ENCODE assay signal across 1 cellular context in the genomic region with DNA sequence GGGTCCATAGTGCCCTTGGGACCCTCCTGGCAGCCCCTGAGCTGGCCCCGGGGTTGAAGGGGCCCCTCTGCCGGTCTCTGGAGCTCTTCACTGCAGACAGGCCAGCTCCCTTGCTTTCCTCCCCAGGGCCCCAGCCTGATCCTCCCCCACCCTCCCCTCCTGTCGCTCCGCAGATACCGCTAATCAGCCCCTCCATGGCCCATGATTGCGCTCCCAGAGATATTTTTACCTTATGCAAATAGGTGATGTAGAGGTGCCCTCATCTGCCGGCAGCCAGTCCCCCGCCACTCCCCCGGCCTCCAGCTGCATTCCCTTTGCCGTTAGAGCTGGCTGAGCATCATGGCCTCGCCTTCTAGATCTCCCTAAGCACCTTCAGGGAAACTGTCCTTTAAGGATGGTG.
TF ChIP-seq lines count a peak whose summit lies in the region.

No MANE protein-coding gene starts in this region.

TF ChIP-seq in K562, 482 proteins besides CTCF, POLR2A, EP300 and RAD21 (continued from another document):
- TF ChIP-seq SMAD1 (IDR thresholded peaks at IDR 0.05; ENCODE audit: low read depth, low read length, partially characterized antibody) (no peak), RBFOX2 (IDR thresholded peaks at IDR 0.05; ENCODE audit: low read depth, low read length) (no peak), GTF2E2 (tag; IDR thresholded peaks at IDR 0.05) (no peak), ZFP1 (CRISPR knock-in tag; IDR thresholded peaks at IDR 0.05) (no peak), L3MBTL2 (IDR thresholded peaks at IDR 0.05) (no peak), ZFP30 (CRISPR knock-in tag; IDR thresholded peaks at IDR 0.05; ENCODE audit: borderline replicate concordance) (no peak), ZBTB7A (IDR thresholded peaks at IDR 0.05; ENCODE audit: borderline replicate concordance, control insufficient read depth, low read depth, low read length) (peak; percentile 35; the same call in 1 of the 2 replicates), ZNF232 (CRISPR knock-in tag; IDR thresholded peaks at IDR 0.05) (no peak), HDAC3 (IDR thresholded peaks at IDR 0.05; ENCODE audit: borderline replicate concordance, partially characterized antibody) (no peak), SNIP1 (IDR thresholded peaks at IDR 0.05; ENCODE audit: low read depth) (no peak), SMC3 (conservative IDR thresholded peaks at IDR 0.05; ENCODE audit: insufficient read depth, low read depth, low read length) (no peak), ZNF785 (CRISPR knock-in tag; IDR thresholded peaks at IDR 0.05) (no peak), CEBPG (CRISPR knock-in tag; IDR thresholded peaks at IDR 0.05) (no peak), CEBPG (tag; conservative IDR thresholded peaks at IDR 0.05 in 1 of 2, IDR thresholded peaks at IDR 0.05 in 1 of 2) (no peak), LARP7 (IDR thresholded peaks at IDR 0.05) (no peak), CBFA2T3 (IDR thresholded peaks at IDR 0.05) (peak; percentile 86), ZC3H11A (IDR thresholded peaks at IDR 0.05; ENCODE audit: low read depth, low read length) (no peak), MCM2 (IDR thresholded peaks at IDR 0.05; ENCODE audit: low read depth) (no peak), RCOR1 (IDR thresholded peaks at IDR 0.05; ENCODE audit: borderline replicate concordance in 1 of 2, low read depth in 2 of 2, low read length in 2 of 2) (peak in 1 of 2 experiments; percentile 65; a peak in 1 of 4 replicates), MCM7 (IDR thresholded peaks at IDR 0.05) (no peak), NCOR1 (IDR thresholded peaks at IDR 0.05) (peak; percentile 65), CBFA2T2 (conservative IDR thresholded peaks at IDR 0.05) (peak; percentile 75), EWSR1 (IDR thresholded peaks at IDR 0.05; ENCODE audit: borderline replicate concordance, low read depth, partially characterized antibody) (no peak), YY1 (IDR thresholded peaks at IDR 0.05; ENCODE audit: borderline replicate concordance in 1 of 3, control insufficient read depth in 1 of 3, extremely low read depth in 1 of 3, insufficient read depth in 3 of 3, insufficient read length in 1 of 3, insufficient replicate concordance in 2 of 3, low read depth in 1 of 3, low read length in 2 of 3) (peak in 1 of 3 experiments; percentile 13), PML (IDR thresholded peaks at IDR 0.05; ENCODE audit: low read length) (no peak), SETDB1 (IDR thresholded peaks at IDR 0.05; ENCODE audit: low read length) (no peak), PCBP1 (IDR thresholded peaks at IDR 0.05; ENCODE audit: low read depth, low read length, poor library complexity, severe bottlenecking) (no peak), SRF (CRISPR knock-in tag; IDR thresholded peaks at IDR 0.05) (no peak), SMARCE1 (IDR thresholded peaks at IDR 0.05) (no peak), ZNF3 (CRISPR knock-in tag; IDR thresholded peaks at IDR 0.05) (no peak), BHLHE40 (IDR thresholded peaks at IDR 0.05; ENCODE audit: low read length) (no peak), CHD1 (IDR thresholded peaks at IDR 0.05; ENCODE audit: low read length) (no peak), ARHGAP35 (IDR thresholded peaks at IDR 0.05; ENCODE audit: partially characterized antibody) (no peak), TOE1 (IDR thresholded peaks at IDR 0.05; ENCODE audit: borderline replicate concordance) (no peak), TOE1 (CRISPR knock-in tag; IDR thresholded peaks at IDR 0.05; ENCODE audit: borderline replicate concordance, low read depth) (no peak), POLR2AphosphoS5 (IDR thresholded peaks at IDR 0.05; ENCODE audit: control insufficient read depth, insufficient read depth, low read depth, low read length) (peak; percentile 81; the same call in 1 of the 2 replicates), CREM (IDR thresholded peaks at IDR 0.05; ENCODE audit: low read depth) (no peak), SIRT6 (IDR thresholded peaks at IDR 0.05; ENCODE audit: low read depth, low read length) (no peak), GABPB1 (CRISPR knock-in tag; IDR thresholded peaks at IDR 0.05) (no peak), RFX7 (CRISPR knock-in tag; IDR thresholded peaks at IDR 0.05) (no peak), CCAR2 (IDR thresholded peaks at IDR 0.05; ENCODE audit: low read depth, low read length) (no peak), BRF1 (IDR thresholded peaks at IDR 0.05; ENCODE audit: borderline replicate concordance, extremely low read depth, insufficient read length) (no peak)
- TF ChIP-seq, protein P1, sequence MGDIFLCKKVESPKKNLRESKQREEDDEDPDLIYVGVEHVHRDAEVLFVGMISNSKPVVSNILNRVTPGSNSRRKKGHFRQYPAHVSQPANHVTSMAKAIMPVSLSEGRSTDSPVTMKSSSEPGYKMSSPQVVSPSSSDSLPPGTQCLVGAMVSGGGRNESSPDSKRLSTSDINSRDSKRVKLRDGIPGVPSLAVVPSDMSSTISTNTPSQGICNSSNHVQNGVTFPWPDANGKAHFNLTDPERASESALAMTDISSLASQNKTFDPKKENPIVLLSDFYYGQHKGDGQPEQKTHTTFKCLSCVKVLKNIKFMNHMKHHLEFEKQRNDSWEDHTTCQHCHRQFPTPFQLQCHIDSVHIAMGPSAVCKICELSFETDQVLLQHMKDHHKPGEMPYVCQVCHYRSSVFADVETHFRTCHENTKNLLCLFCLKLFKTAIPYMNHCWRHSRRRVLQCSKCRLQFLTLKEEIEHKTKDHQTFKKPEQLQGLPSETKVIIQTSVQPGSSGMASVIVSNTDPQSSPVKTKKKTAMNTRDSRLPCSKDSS (IDR thresholded peaks at IDR 0.05; ENCODE audit: low read depth, partially characterized antibody), result no peak
- TF ChIP-seq, protein P2, sequence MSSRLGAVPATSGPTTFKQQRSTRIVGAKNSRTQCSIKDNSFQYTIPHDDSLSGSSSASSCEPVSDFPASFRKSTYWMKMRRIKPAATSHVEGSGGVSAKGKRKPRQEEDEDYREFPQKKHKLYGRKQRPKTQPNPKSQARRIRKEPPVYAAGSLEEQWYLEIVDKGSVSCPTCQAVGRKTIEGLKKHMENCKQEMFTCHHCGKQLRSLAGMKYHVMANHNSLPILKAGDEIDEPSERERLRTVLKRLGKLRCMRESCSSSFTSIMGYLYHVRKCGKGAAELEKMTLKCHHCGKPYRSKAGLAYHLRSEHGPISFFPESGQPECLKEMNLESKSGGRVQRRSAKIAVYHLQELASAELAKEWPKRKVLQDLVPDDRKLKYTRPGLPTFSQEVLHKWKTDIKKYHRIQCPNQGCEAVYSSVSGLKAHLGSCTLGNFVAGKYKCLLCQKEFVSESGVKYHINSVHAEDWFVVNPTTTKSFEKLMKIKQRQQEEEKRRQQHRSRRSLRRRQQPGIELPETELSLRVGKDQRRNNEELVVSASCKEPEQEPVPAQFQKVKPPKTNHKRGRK (tag; IDR thresholded peaks at IDR 0.05), result no peak
- TF ChIP-seq, protein P3, sequence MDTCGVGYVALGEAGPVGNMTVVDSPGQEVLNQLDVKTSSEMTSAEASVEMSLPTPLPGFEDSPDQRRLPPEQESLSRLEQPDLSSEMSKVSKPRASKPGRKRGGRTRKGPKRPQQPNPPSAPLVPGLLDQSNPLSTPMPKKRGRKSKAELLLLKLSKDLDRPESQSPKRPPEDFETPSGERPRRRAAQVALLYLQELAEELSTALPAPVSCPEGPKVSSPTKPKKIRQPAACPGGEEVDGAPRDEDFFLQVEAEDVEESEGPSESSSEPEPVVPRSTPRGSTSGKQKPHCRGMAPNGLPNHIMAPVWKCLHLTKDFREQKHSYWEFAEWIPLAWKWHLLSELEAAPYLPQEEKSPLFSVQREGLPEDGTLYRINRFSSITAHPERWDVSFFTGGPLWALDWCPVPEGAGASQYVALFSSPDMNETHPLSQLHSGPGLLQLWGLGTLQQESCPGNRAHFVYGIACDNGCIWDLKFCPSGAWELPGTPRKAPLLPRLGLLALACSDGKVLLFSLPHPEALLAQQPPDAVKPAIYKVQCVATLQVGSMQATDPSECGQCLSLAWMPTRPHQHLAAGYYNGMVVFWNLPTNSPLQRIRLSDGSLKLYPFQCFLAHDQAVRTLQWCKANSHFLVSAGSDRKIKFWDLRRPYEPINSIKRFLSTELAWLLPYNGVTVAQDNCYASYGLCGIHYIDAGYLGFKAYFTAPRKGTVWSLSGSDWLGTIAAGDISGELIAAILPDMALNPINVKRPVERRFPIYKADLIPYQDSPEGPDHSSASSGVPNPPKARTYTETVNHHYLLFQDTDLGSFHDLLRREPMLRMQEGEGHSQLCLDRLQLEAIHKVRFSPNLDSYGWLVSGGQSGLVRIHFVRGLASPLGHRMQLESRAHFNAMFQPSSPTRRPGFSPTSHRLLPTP (IDR thresholded peaks at IDR 0.05; ENCODE audit: borderline replicate concordance, extremely low read depth, insufficient read length), result no peak
- TF ChIP-seq, protein P4, sequence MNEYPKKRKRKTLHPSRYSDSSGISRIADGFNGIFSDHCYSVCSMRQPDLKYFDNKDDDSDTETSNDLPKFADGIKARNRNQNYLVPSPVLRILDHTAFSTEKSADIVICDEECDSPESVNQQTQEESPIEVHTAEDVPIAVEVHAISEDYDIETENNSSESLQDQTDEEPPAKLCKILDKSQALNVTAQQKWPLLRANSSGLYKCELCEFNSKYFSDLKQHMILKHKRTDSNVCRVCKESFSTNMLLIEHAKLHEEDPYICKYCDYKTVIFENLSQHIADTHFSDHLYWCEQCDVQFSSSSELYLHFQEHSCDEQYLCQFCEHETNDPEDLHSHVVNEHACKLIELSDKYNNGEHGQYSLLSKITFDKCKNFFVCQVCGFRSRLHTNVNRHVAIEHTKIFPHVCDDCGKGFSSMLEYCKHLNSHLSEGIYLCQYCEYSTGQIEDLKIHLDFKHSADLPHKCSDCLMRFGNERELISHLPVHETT (CRISPR knock-in tag; conservative IDR thresholded peaks at IDR 0.05 in 1 of 2, IDR thresholded peaks at IDR 0.05 in 1 of 2), result no peak
- TF ChIP-seq, protein P5, sequence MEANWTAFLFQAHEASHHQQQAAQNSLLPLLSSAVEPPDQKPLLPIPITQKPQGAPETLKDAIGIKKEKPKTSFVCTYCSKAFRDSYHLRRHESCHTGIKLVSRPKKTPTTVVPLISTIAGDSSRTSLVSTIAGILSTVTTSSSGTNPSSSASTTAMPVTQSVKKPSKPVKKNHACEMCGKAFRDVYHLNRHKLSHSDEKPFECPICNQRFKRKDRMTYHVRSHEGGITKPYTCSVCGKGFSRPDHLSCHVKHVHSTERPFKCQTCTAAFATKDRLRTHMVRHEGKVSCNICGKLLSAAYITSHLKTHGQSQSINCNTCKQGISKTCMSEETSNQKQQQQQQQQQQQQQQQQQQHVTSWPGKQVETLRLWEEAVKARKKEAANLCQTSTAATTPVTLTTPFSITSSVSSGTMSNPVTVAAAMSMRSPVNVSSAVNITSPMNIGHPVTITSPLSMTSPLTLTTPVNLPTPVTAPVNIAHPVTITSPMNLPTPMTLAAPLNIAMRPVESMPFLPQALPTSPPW (CRISPR knock-in tag; IDR thresholded peaks at IDR 0.05), result peak; percentile 57
- TF ChIP-seq, protein P6, sequence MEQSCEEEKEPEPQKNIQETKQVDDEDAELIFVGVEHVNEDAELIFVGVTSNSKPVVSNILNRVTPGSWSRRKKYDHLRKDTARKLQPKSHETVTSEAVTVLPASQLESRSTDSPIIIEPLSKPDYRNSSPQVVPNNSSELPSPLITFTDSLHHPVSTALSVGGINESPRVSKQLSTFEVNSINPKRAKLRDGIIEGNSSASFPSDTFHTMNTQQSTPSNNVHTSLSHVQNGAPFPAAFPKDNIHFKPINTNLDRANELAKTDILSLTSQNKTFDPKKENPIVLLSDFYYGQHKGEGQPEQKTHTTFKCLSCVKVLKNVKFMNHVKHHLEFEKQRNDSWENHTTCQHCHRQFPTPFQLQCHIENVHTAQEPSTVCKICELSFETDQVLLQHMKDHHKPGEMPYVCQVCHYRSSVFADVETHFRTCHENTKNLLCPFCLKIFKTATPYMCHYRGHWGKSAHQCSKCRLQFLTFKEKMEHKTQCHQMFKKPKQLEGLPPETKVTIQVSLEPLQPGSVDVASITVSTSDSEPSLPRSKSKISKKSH (CRISPR knock-in tag; IDR thresholded peaks at IDR 0.05), result no peak
- TF ChIP-seq, protein P7, sequence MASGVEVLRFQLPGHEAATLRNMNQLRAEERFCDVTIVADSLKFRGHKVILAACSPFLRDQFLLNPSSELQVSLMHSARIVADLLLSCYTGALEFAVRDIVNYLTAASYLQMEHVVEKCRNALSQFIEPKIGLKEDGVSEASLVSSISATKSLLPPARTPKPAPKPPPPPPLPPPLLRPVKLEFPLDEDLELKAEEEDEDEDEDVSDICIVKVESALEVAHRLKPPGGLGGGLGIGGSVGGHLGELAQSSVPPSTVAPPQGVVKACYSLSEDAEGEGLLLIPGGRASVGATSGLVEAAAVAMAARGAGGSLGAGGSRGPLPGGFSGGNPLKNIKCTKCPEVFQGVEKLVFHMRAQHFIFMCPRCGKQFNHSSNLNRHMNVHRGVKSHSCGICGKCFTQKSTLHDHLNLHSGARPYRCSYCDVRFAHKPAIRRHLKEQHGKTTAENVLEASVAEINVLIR (CRISPR knock-in tag; IDR thresholded peaks at IDR 0.05), result no peak
- TF ChIP-seq, protein P8, sequence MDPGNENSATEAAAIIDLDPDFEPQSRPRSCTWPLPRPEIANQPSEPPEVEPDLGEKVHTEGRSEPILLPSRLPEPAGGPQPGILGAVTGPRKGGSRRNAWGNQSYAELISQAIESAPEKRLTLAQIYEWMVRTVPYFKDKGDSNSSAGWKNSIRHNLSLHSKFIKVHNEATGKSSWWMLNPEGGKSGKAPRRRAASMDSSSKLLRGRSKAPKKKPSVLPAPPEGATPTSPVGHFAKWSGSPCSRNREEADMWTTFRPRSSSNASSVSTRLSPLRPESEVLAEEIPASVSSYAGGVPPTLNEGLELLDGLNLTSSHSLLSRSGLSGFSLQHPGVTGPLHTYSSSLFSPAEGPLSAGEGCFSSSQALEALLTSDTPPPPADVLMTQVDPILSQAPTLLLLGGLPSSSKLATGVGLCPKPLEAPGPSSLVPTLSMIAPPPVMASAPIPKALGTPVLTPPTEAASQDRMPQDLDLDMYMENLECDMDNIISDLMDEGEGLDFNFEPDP (CRISPR knock-in tag; IDR thresholded peaks at IDR 0.05), result no peak
